ENCODE assay signal across 20 cellular contexts in genomic region chrX:153750126-153750774, GRCh38. TPM values are rescaled to one million over a fixed set of nuclear protein-coding genes. Genes with fewer than 3 reads are reported as not detected.
A peak's percentile ranks its signal among the peaks of the same experiment; 100 is the strongest.
DNase-seq lines count a peak whose midpoint lies in the region; ATAC-seq, FAIRE-seq and TF ChIP-seq lines count a peak whose summit lies in the region.
"Had no signal": no experiment of that assay in that cellular context is flagged by ENCODE, and none has a peak within 500 bp of the region (broad histone marks: within the 10 kb centered on the region; RNA-seq: fewer than 3 reads in every experiment).

No MANE protein-coding gene starts in this region.

- H4K8ac ChIP-seq in H1 (ENCODE audit: extremely low read depth, insufficient read depth, low read length) = no peak overlapping the region

- DNase-seq in NCI-H1694 treated with DMSO at 0.1 percent for 48 hours (lab: John Stamatoyannopoulos, UW) (peak; percentile 79), H1 (ENCODE audit: low read depth in 1 of 2, low spot score in 2 of 2) (no peak), NCI-H146 treated with DMSO at 0.1 percent for 48 hours (lab: John Stamatoyannopoulos, UW; ENCODE audit: unreplicated experiment) (no peak), HEK293T (ENCODE audit: extremely low spot score) (no peak), foreskin keratinocyte (no peak)
- DNase-seq: BE2C; Caco-2; CD4-positive, alpha-beta T cell; DMS153; GF-D8; GM23248; NCI-H1105; NCI-H187 treated with DMSO at 0.1 percent for 48 hours; NCI-H345; NCI-H526; PC-3 had no signal

- no peak for ATAC-seq in foreskin keratinocyte
- ATAC-seq: PC-3 had no signal

- no peak overlapping the region for H4K5ac ChIP-seq in H1 (ENCODE audit: insufficient read length, low read depth, low read length)

- TF ChIP-seq CTCF in H1 (IDR thresholded peaks at IDR 0.05; ENCODE audit: control extremely low read depth in 1 of 3, insufficient read depth in 1 of 3, low read depth in 1 of 3, low read length in 3 of 3) (no peak), foreskin keratinocyte (conservative IDR thresholded peaks at IDR 0.05) (no peak)

- no peaks in the 10 kb centered on the region for H3K23me2 ChIP-seq in H1 (ENCODE audit: low read depth, low read length)

- H4K91ac ChIP-seq in H1 (replicated peaks; ENCODE audit: insufficient read length, low read length) = no peak overlapping the region

- no peak for TF ChIP-seq POLR2A in H1 (IDR thresholded peaks at IDR 0.05; ENCODE audit: control extremely low read depth in 1 of 2, low read depth in 2 of 2, low read length in 2 of 2)

- H3K27me3 ChIP-seq in BLaER1 (peaks cover 43% of the 10 kb centered on the region), H1 (replicated peaks in 1 of 4; ENCODE audit: control insufficient read depth in 3 of 4, extremely low read depth in 1 of 4, insufficient read depth in 3 of 4, low read length in 3 of 4) (no peaks in the 10 kb centered on the region), foreskin keratinocyte (no peaks in the 10 kb centered on the region)
- H3K27me3 ChIP-seq: BE2C had no signal

- H3K36me3 ChIP-seq in BLaER1 = no peaks in the 10 kb centered on the region
- H3K36me3 ChIP-seq in H1 (ENCODE audit: control insufficient read depth in 2 of 4, insufficient read depth in 4 of 4, low read length in 3 of 4) = no peaks in the 10 kb centered on the region
- H3K36me3 ChIP-seq: BE2C had no signal

- no peak overlapping the region for H2BK12ac ChIP-seq in H1 (ENCODE audit: low read depth, low read length)

- peak overlapping the region; percentile 14 for H3K4me2 ChIP-seq in BLaER1
- no peak overlapping the region for H3K4me2 ChIP-seq in H1 (ENCODE audit: insufficient read depth in 1 of 2, low read depth in 2 of 2, low read length in 2 of 2)

- H2AFZ ChIP-seq in H1 (ENCODE audit: low read length) = no peak overlapping the region
- H2AFZ ChIP-seq: GM23248 had no signal

- H2BK120ac ChIP-seq in H1 (replicated peaks; ENCODE audit: low read depth, low read length) = no peak overlapping the region

- no peak overlapping the region for H3K18ac ChIP-seq in H1 (ENCODE audit: extremely low read depth, low read length)

- H3K4me1 ChIP-seq in BLaER1 = peaks cover 13% of the 10 kb centered on the region
- no peaks in the 10 kb centered on the region; a peak in 1 of 7 replicates for H3K4me1 ChIP-seq in H1 (replicated peaks in 1 of 4; ENCODE audit: control insufficient read depth in 3 of 4, insufficient read depth in 4 of 4, low read length in 3 of 4)
- H3K4me1 ChIP-seq in foreskin keratinocyte = no peaks in the 10 kb centered on the region
- H3K4me1 ChIP-seq: BE2C, Caco-2 had no signal

- no peak overlapping the region for H3K9ac ChIP-seq in BLaER1
- H3K9ac ChIP-seq in H1 (replicated peaks in 1 of 4; ENCODE audit: extremely low read depth in 1 of 4, low read depth in 3 of 4, low read length in 3 of 4) = no peak overlapping the region
- H3K9ac ChIP-seq: GM23248 had no signal

- H3K4me3 ChIP-seq in BLaER1 (no peak overlapping the region), H1 (ENCODE audit: extremely low read depth in 1 of 4, insufficient read depth in 2 of 4, low read depth in 3 of 4, low read length in 4 of 4) (no peak overlapping the region)
- H3K4me3 ChIP-seq: GM23248 had no signal

- no peak overlapping the region for H3K23ac ChIP-seq in H1 (ENCODE audit: insufficient read length)

- TF ChIP-seq RAD21 in H1 (IDR thresholded peaks at IDR 0.05 in 1 of 2, conservative IDR thresholded peaks at IDR 0.05 in 1 of 2; ENCODE audit: low read depth in 2 of 2, low read length in 2 of 2) = no peak

- POLR2A ChIA-PET in H1 (lab: Charles Lee; ENCODE audit: partially characterized antibody) (interaction anchor here (2.0 kb wide), 1 partner anchor 23 kb away, joined by 5 read pairs; no protein-coding TSS in a partner anchor), HEK293T (lab: Yijun Ruan, JAX) (no interaction called here)

- H3K9me3 ChIP-seq in BLaER1 = 0 out of 2 replicates have a peak, but pooled peaks cover 2% of the 10 kb centered on the region
- H3K9me3 ChIP-seq in H1 (ENCODE audit: insufficient read depth in 2 of 2, low read depth in 1 of 2, low read length in 1 of 2) = no peaks in the 10 kb centered on the region
- H3K9me3 ChIP-seq: BE2C, Caco-2 had no signal

- no peak overlapping the region for H3K4ac ChIP-seq in H1 (replicated peaks; ENCODE audit: insufficient read length, low read depth, low read length)

- H2AK5ac ChIP-seq in H1 (ENCODE audit: low read depth, low read length) = no peak overlapping the region

- H4K20me1 ChIP-seq in BLaER1 = no peaks in the 10 kb centered on the region
- no peaks in the 10 kb centered on the region for H4K20me1 ChIP-seq in H1 (replicated peaks in 1 of 2; ENCODE audit: control insufficient read depth in 1 of 2, insufficient read depth in 2 of 2, low read length in 2 of 2)

- H2BK5ac ChIP-seq in H1 (ENCODE audit: low read depth, low read length) = no peak overlapping the region

- no peak overlapping the region for H3K14ac ChIP-seq in H1 (ENCODE audit: insufficient read length)

- H3K27ac ChIP-seq in BLaER1 (no peak overlapping the region), H1 (ENCODE audit: low read depth, low read length) (no peak overlapping the region), foreskin keratinocyte (no peak overlapping the region)
- H3K27ac ChIP-seq: GM23248, RWPE1 had no signal

- 90% methylated on average over 12 of the region's 12 CpGs; no CpG with 5 or more reads in 1 of the 2 experiments for WGBS in H1 (ENCODE audit: extremely low coverage in 1 of 2, insufficient coverage in 1 of 2, insufficient read length in 1 of 2, insufficient replicate concordance in 2 of 2, low coverage in 1 of 2, low lambda C conversion rate in 2 of 2, missing lambda C conversion rate in 1 of 2), 2 experiments

- CTCF ChIA-PET in H1 (lab: Charles Lee; ENCODE audit: partially characterized antibody) = interaction anchor here (0.6 kb wide), 1 partner anchor 757 kb away, joined by 3 read pairs; no protein-coding TSS in a partner anchor
- CTCF ChIA-PET in HEK293T (lab: Yijun Ruan, JAX) = no interaction called here

- H2BK15ac ChIP-seq in H1 (ENCODE audit: low read length) = no peak overlapping the region

- peak; percentile 39 for FAIRE-seq in H1 (lab: Jason Lieb, UNC)
- FAIRE-seq: A204.1, GM19239 had no signal

- H3K79me2 ChIP-seq in H1 (ENCODE audit: control insufficient read depth in 1 of 2, insufficient read depth in 2 of 2, low read length in 2 of 2) = no peaks in the 10 kb centered on the region

- no peak overlapping the region for H3K56ac ChIP-seq in H1 (replicated peaks; ENCODE audit: insufficient read length, low read depth, low read length)

- H3K79me1 ChIP-seq in H1 (ENCODE audit: low read depth, low read length) = no peaks in the 10 kb centered on the region

- H2BK20ac ChIP-seq in H1 (ENCODE audit: low read length) = no peak overlapping the region

- TF ChIP-seq EP300 in H1 (IDR thresholded peaks at IDR 0.05; ENCODE audit: borderline replicate concordance in 1 of 2, low read depth in 2 of 2, low read length in 2 of 2) = no peak

RNA-seq across cellular contexts. Expression of gene PLXNB3, which starts 13.8 kb away (rescaled TPM):
- total RNA-seq in H1 (2021; fragmentation: NEBNext Ultra II Directional; extraction: Animal tissue kit (Norgen Biotek cat#: 25700)) = 2.7 TPM in 2 replicates
- polyA plus RNA-seq in H1 (2011; rRNA removed) (1.2 and 1.6 TPM in 2 replicates), foreskin keratinocyte (6.1 and 8.3 TPM in 2 replicates)
- 1.8 TPM for polyA plus RNA-seq in H1 (2011; cell fraction: cytosol; rRNA removed)
- polyA plus RNA-seq in H1 (2011; cell fraction: nucleus; rRNA removed) = 11.4 TPM
- polyA plus RNA-seq in H1 (2012, experiment 1 of 2) = 1.4 to 3.3 TPM (median 2.3 TPM) in 4 replicates
- polyA plus RNA-seq in H1 (2012, experiment 2 of 2) = 0.62 TPM
- 2.4 TPM for polyA plus RNA-seq in H1 (2013, experiment 1 of 2)
- 1.8 TPM for polyA plus RNA-seq in H1 (2013, experiment 2 of 2)
- 1.4 and 4.4 TPM in 2 replicates for polyA minus RNA-seq in H1 (2011; rRNA and poly(A)+ RNA removed)
- 1.1 TPM for polyA minus RNA-seq in H1 (2011; cell fraction: cytosol; rRNA and poly(A)+ RNA removed)
- 3.7 TPM for polyA minus RNA-seq in H1 (2011; cell fraction: nucleus; rRNA and poly(A)+ RNA removed)
- 5.3 and 5.4 TPM in 2 replicates for total RNA-seq in foreskin keratinocyte
- total RNA-seq: CD4-positive, alpha-beta T cell had no signal

RNA-seq across cellular contexts. Expression of gene ABCD1, which starts 25.6 kb away (rescaled TPM):
- 4.6 and 6.6 TPM in 2 replicates for total RNA-seq in H1 (2021; fragmentation: NEBNext Ultra II Directional; extraction: Animal tissue kit (Norgen Biotek cat#: 25700))
- polyA plus RNA-seq in H1 (2011; rRNA removed) = 3.1 and 6.7 TPM in 2 replicates
- 2.7 TPM for polyA plus RNA-seq in H1 (2011; cell fraction: cytosol; rRNA removed)
- polyA plus RNA-seq in H1 (2011; cell fraction: nucleus; rRNA removed) = 13.0 TPM
- polyA plus RNA-seq in H1 (2012, experiment 1 of 2) = 2.4 to 5.1 TPM (median 4.0 TPM) in 4 replicates
- 2.2 TPM for polyA plus RNA-seq in H1 (2012, experiment 2 of 2)
- 4.2 TPM for polyA plus RNA-seq in H1 (2013, experiment 1 of 2)
- 3.9 TPM for polyA plus RNA-seq in H1 (2013, experiment 2 of 2)
- polyA minus RNA-seq in H1 (2011; rRNA and poly(A)+ RNA removed) = 1.7 and 2.9 TPM in 2 replicates
- 2.4 TPM for polyA minus RNA-seq in H1 (2011; cell fraction: cytosol; rRNA and poly(A)+ RNA removed)
- 6.6 TPM for polyA minus RNA-seq in H1 (2011; cell fraction: nucleus; rRNA and poly(A)+ RNA removed)
- total RNA-seq in foreskin keratinocyte = 2.2 and 3.2 TPM in 2 replicates
- 1.6 and 2.3 TPM in 2 replicates for polyA plus RNA-seq in foreskin keratinocyte

RNA-seq across cellular contexts. Expression of gene BCAP31, which starts 26.1 kb away (rescaled TPM):
- total RNA-seq in H1 (2021; fragmentation: NEBNext Ultra II Directional; extraction: Animal tissue kit (Norgen Biotek cat#: 25700)) = 157 and 159 TPM in 2 replicates
- polyA plus RNA-seq in H1 (2011; rRNA removed) = 136 and 139 TPM in 2 replicates
- polyA plus RNA-seq in H1 (2011; cell fraction: cytosol; rRNA removed) = 97.3 TPM
- polyA plus RNA-seq in H1 (2011; cell fraction: nucleus; rRNA removed) = 116 TPM
- 156 to 161 TPM (median 158 TPM) in 4 replicates for polyA plus RNA-seq in H1 (2012, experiment 1 of 2)
- 233 TPM for polyA plus RNA-seq in H1 (2012, experiment 2 of 2)
- polyA plus RNA-seq in H1 (2013, experiment 1 of 2) = 154 TPM
- polyA plus RNA-seq in H1 (2013, experiment 2 of 2) = 181 TPM
- polyA minus RNA-seq in H1 (2011; rRNA and poly(A)+ RNA removed) = 84.2 and 123 TPM in 2 replicates
- polyA minus RNA-seq in H1 (2011; cell fraction: cytosol; rRNA and poly(A)+ RNA removed) = 47.0 TPM
- polyA minus RNA-seq in H1 (2011; cell fraction: nucleus; rRNA and poly(A)+ RNA removed) = 40.8 TPM
- 239 and 289 TPM in 2 replicates for total RNA-seq in foreskin keratinocyte
- polyA plus RNA-seq in foreskin keratinocyte = 275 and 350 TPM in 2 replicates

RNA-seq across cellular contexts. Expression of gene SRPK3, which starts 30.6 kb away (rescaled TPM):
- total RNA-seq in H1 (2021; fragmentation: NEBNext Ultra II Directional; extraction: Animal tissue kit (Norgen Biotek cat#: 25700)) = not detected in 2 replicates
- polyA plus RNA-seq in H1 (2011; rRNA removed) = not detected in 2 replicates
- polyA plus RNA-seq in H1 (2011; cell fraction: cytosol; rRNA removed) = 0.01 TPM
- 0.30 TPM for polyA plus RNA-seq in H1 (2011; cell fraction: nucleus; rRNA removed)
- 0.30 to 0.56 TPM (median 0.49 TPM) in 4 replicates for polyA plus RNA-seq in H1 (2012, experiment 1 of 2)
- 0.09 TPM for polyA plus RNA-seq in H1 (2012, experiment 2 of 2)
- 0.06 TPM for polyA plus RNA-seq in H1 (2013, experiment 1 of 2)
- 0.04 TPM for polyA plus RNA-seq in H1 (2013, experiment 2 of 2)
- not detected in 2 replicates for polyA minus RNA-seq in H1 (2011; rRNA and poly(A)+ RNA removed)
- polyA minus RNA-seq in H1 (2011; cell fraction: cytosol; rRNA and poly(A)+ RNA removed) = not detected
- polyA minus RNA-seq in H1 (2011; cell fraction: nucleus; rRNA and poly(A)+ RNA removed) = not detected
- 0.03 and 0.04 TPM in 2 replicates for total RNA-seq in foreskin keratinocyte
- polyA plus RNA-seq in foreskin keratinocyte = 0.10 and 0.15 TPM in 2 replicates
- total RNA-seq: Caco-2; CD4-positive, alpha-beta T cell had no signal

RNA-seq across cellular contexts. Expression of gene IDH3G, which starts 43.9 kb away (rescaled TPM):
- total RNA-seq in H1 (2021; fragmentation: NEBNext Ultra II Directional; extraction: Animal tissue kit (Norgen Biotek cat#: 25700)) = 36.1 and 39.4 TPM in 2 replicates
- 66.7 and 96.2 TPM in 2 replicates for polyA plus RNA-seq in H1 (2011; rRNA removed)
- 66.7 TPM for polyA plus RNA-seq in H1 (2011; cell fraction: cytosol; rRNA removed)
- polyA plus RNA-seq in H1 (2011; cell fraction: nucleus; rRNA removed) = 130 TPM
- 43.8 to 59.4 TPM (median 53.4 TPM) in 4 replicates for polyA plus RNA-seq in H1 (2012, experiment 1 of 2)
- 48.4 TPM for polyA plus RNA-seq in H1 (2012, experiment 2 of 2)
- polyA plus RNA-seq in H1 (2013, experiment 1 of 2) = 40.6 TPM
- 39.3 TPM for polyA plus RNA-seq in H1 (2013, experiment 2 of 2)
- polyA minus RNA-seq in H1 (2011; rRNA and poly(A)+ RNA removed) = 68.8 and 76.7 TPM in 2 replicates
- 34.0 TPM for polyA minus RNA-seq in H1 (2011; cell fraction: cytosol; rRNA and poly(A)+ RNA removed)
- 43.0 TPM for polyA minus RNA-seq in H1 (2011; cell fraction: nucleus; rRNA and poly(A)+ RNA removed)
- 42.9 and 47.4 TPM in 2 replicates for total RNA-seq in foreskin keratinocyte
- polyA plus RNA-seq in foreskin keratinocyte = 57.0 and 61.4 TPM in 2 replicates
